In the genomic region with DNA sequence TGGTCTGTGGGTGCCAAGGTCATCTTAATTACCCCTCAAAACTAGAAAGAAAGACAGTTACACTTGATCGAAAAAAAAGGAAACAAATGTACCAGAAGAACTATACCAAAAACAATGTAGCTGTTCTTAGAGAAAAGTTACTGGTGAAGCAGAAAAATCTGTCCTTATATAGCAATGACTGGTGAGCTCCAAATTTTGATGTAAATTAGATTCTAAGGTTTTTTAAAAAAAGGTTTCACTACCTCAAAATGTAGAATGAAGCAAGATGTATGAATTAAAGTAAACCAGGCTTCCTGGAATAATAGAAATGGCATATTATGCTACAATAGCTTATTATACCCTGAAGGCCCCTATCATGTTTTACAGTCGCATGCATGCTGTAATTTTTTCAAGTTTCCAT, we compare ENCODE assay signal across 34 cellular contexts.
"Had no signal": no experiment of that assay in that cellular context is flagged by ENCODE, and none has a peak within 500 bp of the region (broad histone marks: within the 10 kb centered on the region; RNA-seq: fewer than 3 reads in every experiment).

No MANE protein-coding gene starts in this region.

- H3K27ac ChIP-seq: ascending aorta, cardiac muscle cell, coronary artery, gastrocnemius medialis, neural progenitor cell, parathyroid adenoma, psoas muscle, suprapubic skin, tibial artery, upper lobe of right lung had no signal

- ATAC-seq: activated T-cell treated with anti-CD3 and anti-CD28 coated beads, Interleukin-2, amount 50 U/mL, for 72 hours; effector memory CD8-positive, alpha-beta T cell; gastrocnemius medialis; left colon; natural killer cell; psoas muscle; upper lobe of right lung had no signal

- H3K4me1 ChIP-seq: ascending aorta, gastrocnemius medialis, neural progenitor cell, parathyroid adenoma, psoas muscle, suprapubic skin, tibial artery, upper lobe of right lung had no signal

- DNase-seq: activated CD4-positive, alpha-beta T cell treated with anti-CD3 and anti-CD28 coated beads for 4 hours; activated CD4-positive, alpha-beta T cell treated with anti-CD3 and anti-CD28 coated beads, Interleukin-2, amount 50 U/mL, for 4 hours; activated CD4-positive, CD25-positive, alpha-beta regulatory T cell; activated effector memory CD4-positive, alpha-beta T cell treated with Interleukin-2 at 50 U/mL for 16 hours; activated naive CD4-positive, alpha-beta T cell treated with anti-CD3 and anti-CD28 coated beads, Interleukin-2, amount 10 ng/mL, durations not matched to agents 7 days and 5 days; activated naive CD8-positive, alpha-beta T cell treated with anti-CD3 and anti-CD28 coated beads, Interleukin-2, amount 10 ng/mL, durations not matched to agents 7 days and 5 days; activated T-cell treated with anti-CD3 and anti-CD28 coated beads for 4 hours; activated T-cell treated with anti-CD3 and anti-CD28 coated beads, Interleukin-2, amount 50 U/mL, for 72 hours; dorsolateral prefrontal cortex; effector memory CD8-positive, alpha-beta T cell; erythroblast; gastrocnemius medialis; head of caudate nucleus; hippocampal formation; immature natural killer cell; kidney; left colon; mammary epithelial cell; natural killer cell; occipital lobe; stimulated activated CD4-positive, alpha-beta T cell treated with anti-CD3 and anti-CD28 coated beads, Interleukin-1b, Interleukin-23, amount 100 ng/mL, for 48 hours; stimulated activated CD4-positive, alpha-beta T cell treated with anti-CD3 and anti-CD28 coated beads, Interleukin-4, amount 100 ng/mL, for 4 hours; stimulated activated CD8-positive, alpha-beta memory T cell treated with anti-CD3 and anti-CD28 coated beads, Interleukin-4, amount 100 ng/mL, for 48 hours; stimulated activated naive CD4-positive, alpha-beta T cell; tibial artery; upper lobe of right lung had no signal

- H2AFZ ChIP-seq: neural progenitor cell, parathyroid adenoma had no signal

- H3K9ac ChIP-seq: neural progenitor cell, parathyroid adenoma had no signal

- H3K27me3 ChIP-seq: ascending aorta, cardiac muscle cell, dorsolateral prefrontal cortex, gastrocnemius medialis, suprapubic skin, tibial artery, upper lobe of right lung had no signal

- FAIRE-seq: kidney had no signal

- H3K36me3 ChIP-seq: cardiac muscle cell, neural progenitor cell had no signal

- H3K4me3 ChIP-seq: ascending aorta, cardiac muscle cell, coronary artery, dorsolateral prefrontal cortex, gastrocnemius medialis, neural progenitor cell, psoas muscle, smooth muscle cell, suprapubic skin, tibial artery, upper lobe of right lung had no signal

- H3K9me3 ChIP-seq: ascending aorta, gastrocnemius medialis, psoas muscle, suprapubic skin, tibial artery, upper lobe of right lung had no signal

- H3K4me2 ChIP-seq: neural progenitor cell, smooth muscle cell had no signal
